ENCODE assay signal across 1 cellular context in the genomic region with DNA sequence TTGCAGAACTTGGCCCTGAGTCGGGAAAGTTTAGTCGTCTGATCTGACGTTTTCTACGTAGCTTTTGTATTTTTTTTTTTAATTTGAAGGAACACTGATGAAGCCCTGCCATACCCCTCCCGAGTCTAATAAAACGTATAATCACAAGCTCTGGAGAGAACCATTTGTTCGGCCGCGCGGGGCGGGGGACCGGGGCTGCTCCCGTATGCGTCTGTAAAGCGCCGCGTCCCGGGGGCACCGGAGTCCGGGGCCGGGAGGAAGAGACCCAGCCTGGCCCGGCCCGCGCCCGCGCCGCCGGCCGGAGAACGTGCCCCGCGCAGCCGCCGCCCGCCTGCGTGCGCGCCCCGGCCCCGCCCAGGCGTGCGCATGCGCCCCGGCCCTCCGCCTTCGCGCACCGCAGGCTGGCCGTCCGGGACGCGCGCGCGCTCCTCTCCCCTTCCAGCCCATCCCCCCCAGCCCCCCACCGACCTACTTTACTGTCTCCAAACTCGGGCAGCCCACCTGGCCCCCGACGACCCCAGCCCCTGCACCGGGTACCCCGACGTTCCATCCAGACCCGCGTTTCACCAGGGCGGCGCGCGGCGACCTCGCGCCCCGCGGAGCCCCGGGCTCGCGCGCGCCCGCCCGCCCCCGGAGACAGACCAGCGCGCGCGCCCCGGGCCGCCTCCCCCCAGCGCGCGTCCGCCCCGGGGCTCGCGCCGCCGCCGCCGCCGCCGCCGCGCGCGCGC.
TF ChIP-seq lines count a peak whose summit lies in the region.

No MANE protein-coding gene starts in this region.

TF ChIP-seq in HepG2, 621 proteins besides CTCF, POLR2A, EP300 and RAD21 (continued from another document):
- TF ChIP-seq, protein P1, sequence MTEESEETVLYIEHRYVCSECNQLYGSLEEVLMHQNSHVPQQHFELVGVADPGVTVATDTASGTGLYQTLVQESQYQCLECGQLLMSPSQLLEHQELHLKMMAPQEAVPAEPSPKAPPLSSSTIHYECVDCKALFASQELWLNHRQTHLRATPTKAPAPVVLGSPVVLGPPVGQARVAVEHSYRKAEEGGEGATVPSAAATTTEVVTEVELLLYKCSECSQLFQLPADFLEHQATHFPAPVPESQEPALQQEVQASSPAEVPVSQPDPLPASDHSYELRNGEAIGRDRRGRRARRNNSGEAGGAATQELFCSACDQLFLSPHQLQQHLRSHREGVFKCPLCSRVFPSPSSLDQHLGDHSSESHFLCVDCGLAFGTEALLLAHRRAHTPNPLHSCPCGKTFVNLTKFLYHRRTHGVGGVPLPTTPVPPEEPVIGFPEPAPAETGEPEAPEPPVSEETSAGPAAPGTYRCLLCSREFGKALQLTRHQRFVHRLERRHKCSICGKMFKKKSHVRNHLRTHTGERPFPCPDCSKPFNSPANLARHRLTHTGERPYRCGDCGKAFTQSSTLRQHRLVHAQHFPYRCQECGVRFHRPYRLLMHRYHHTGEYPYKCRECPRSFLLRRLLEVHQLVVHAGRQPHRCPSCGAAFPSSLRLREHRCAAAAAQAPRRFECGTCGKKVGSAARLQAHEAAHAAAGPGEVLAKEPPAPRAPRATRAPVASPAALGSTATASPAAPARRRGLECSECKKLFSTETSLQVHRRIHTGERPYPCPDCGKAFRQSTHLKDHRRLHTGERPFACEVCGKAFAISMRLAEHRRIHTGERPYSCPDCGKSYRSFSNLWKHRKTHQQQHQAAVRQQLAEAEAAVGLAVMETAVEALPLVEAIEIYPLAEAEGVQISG (CRISPR knock-in tag; IDR thresholded peaks at IDR 0.05), result 0 out of 2 replicates have a peak, but pooled peaks have one; percentile 18
- TF ChIP-seq, protein P2, sequence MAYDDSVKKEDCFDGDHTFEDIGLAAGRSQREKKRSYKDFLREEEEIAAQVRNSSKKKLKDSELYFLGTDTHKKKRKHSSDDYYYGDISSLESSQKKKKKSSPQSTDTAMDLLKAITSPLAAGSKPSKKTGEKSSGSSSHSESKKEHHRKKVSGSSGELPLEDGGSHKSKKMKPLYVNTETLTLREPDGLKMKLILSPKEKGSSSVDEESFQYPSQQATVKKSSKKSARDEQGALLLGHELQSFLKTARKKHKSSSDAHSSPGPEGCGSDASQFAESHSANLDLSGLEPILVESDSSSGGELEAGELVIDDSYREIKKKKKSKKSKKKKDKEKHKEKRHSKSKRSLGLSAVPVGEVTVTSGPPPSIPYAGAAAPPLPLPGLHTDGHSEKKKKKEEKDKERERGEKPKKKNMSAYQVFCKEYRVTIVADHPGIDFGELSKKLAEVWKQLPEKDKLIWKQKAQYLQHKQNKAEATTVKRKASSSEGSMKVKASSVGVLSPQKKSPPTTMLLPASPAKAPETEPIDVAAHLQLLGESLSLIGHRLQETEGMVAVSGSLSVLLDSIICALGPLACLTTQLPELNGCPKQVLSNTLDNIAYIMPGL (CRISPR knock-in tag; IDR thresholded peaks at IDR 0.05; ENCODE audit: borderline replicate concordance in 1 of 2, low read depth in 1 of 2), result peak in 1 of 2 experiments; percentile 19; a peak in 1 of 4 replicates
- TF ChIP-seq ZNF275 (CRISPR knock-in tag; IDR thresholded peaks at IDR 0.05; ENCODE audit: borderline replicate concordance), result 0 out of 2 replicates have a peak, but pooled peaks have one; percentile 43
- TF ChIP-seq SNAI1 (CRISPR knock-in tag; IDR thresholded peaks at IDR 0.05; ENCODE audit: borderline replicate concordance), result peak; percentile 55; the same call in 1 of the 2 replicates
- TF ChIP-seq ZC3H13 (CRISPR knock-in tag; IDR thresholded peaks at IDR 0.05), result peak; percentile 23; the same call in 1 of the 2 replicates
- TF ChIP-seq PITX1 (CRISPR knock-in tag; IDR thresholded peaks at IDR 0.05), result no peak
- TF ChIP-seq ASH2L (IDR thresholded peaks at IDR 0.05; ENCODE audit: insufficient read length, low read depth, low read length), result peak; percentile 48
- TF ChIP-seq, protein P3, sequence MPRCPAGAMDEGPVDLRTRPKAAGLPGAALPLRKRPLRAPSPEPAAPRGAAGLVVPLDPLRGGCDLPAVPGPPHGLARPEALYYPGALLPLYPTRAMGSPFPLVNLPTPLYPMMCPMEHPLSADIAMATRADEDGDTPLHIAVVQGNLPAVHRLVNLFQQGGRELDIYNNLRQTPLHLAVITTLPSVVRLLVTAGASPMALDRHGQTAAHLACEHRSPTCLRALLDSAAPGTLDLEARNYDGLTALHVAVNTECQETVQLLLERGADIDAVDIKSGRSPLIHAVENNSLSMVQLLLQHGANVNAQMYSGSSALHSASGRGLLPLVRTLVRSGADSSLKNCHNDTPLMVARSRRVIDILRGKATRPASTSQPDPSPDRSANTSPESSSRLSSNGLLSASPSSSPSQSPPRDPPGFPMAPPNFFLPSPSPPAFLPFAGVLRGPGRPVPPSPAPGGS (CRISPR knock-in tag; IDR thresholded peaks at IDR 0.05), result no peak
- peak; percentile 23; the same call in 1 of the 2 replicates for TF ChIP-seq NFKB2 (CRISPR knock-in tag; IDR thresholded peaks at IDR 0.05; ENCODE audit: borderline replicate concordance)
- TF ChIP-seq REXO4 (CRISPR knock-in tag; IDR thresholded peaks at IDR 0.05; ENCODE audit: borderline replicate concordance), result no peak
- peak; percentile 49; the same call in 1 of the 2 replicates for TF ChIP-seq MEIS2 (CRISPR knock-in tag; IDR thresholded peaks at IDR 0.05)
- TF ChIP-seq ZFX (CRISPR knock-in tag; IDR thresholded peaks at IDR 0.05; ENCODE audit: low read depth), result peak; percentile 4; the same call in 1 of the 2 replicates
- 0 out of 2 replicates have a peak, but pooled peaks have one; percentile 3 for TF ChIP-seq CBFB (CRISPR knock-in tag; IDR thresholded peaks at IDR 0.05)
- TF ChIP-seq KDM5B (CRISPR knock-in tag; IDR thresholded peaks at IDR 0.05; ENCODE audit: borderline replicate concordance), result peak; percentile 37; the same call in 1 of the 2 replicates
- TF ChIP-seq, protein P4, sequence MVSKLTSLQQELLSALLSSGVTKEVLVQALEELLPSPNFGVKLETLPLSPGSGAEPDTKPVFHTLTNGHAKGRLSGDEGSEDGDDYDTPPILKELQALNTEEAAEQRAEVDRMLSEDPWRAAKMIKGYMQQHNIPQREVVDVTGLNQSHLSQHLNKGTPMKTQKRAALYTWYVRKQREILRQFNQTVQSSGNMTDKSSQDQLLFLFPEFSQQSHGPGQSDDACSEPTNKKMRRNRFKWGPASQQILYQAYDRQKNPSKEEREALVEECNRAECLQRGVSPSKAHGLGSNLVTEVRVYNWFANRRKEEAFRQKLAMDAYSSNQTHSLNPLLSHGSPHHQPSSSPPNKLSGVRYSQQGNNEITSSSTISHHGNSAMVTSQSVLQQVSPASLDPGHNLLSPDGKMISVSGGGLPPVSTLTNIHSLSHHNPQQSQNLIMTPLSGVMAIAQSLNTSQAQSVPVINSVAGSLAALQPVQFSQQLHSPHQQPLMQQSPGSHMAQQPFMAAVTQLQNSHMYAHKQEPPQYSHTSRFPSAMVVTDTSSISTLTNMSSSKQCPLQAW (CRISPR knock-in tag; IDR thresholded peaks at IDR 0.05), result 0 out of 2 replicates have a peak, but pooled peaks have one; percentile 1
- peak; percentile 3 for TF ChIP-seq RBM22 (optimal IDR thresholded peaks at IDR 0.05; ENCODE audit: low read length)
- no peak for TF ChIP-seq ZNF703 (CRISPR knock-in tag; IDR thresholded peaks at IDR 0.05; ENCODE audit: borderline replicate concordance)
- peak; percentile 78 for TF ChIP-seq RBFOX2 (IDR thresholded peaks at IDR 0.05; ENCODE audit: low read depth, low read length)
- no peak for TF ChIP-seq HDAC1 (CRISPR knock-in tag; IDR thresholded peaks at IDR 0.05)
- 0 out of 2 replicates have a peak, but pooled peaks have one; percentile 56 for TF ChIP-seq ERF (CRISPR knock-in tag; IDR thresholded peaks at IDR 0.05)
- peak; percentile 31; the same call in 1 of the 2 replicates for TF ChIP-seq MED1 (CRISPR knock-in tag; IDR thresholded peaks at IDR 0.05)
- TF ChIP-seq NONO (IDR thresholded peaks at IDR 0.05), result no peak
- 0 out of 2 replicates have a peak, but pooled peaks have one; percentile 16 for TF ChIP-seq NONO (CRISPR knock-in tag; conservative IDR thresholded peaks at IDR 0.05)
- 0 out of 2 replicates have a peak, but pooled peaks have one; percentile 40 for TF ChIP-seq ZNF235 (CRISPR knock-in tag; IDR thresholded peaks at IDR 0.05; ENCODE audit: borderline replicate concordance)
- no peak for TF ChIP-seq U2AF1 (optimal IDR thresholded peaks at IDR 0.05; ENCODE audit: low read depth, low read length)
- TF ChIP-seq ARID4A (CRISPR knock-in tag; IDR thresholded peaks at IDR 0.05; ENCODE audit: borderline replicate concordance), result peak; percentile 37; the same call in 1 of the 2 replicates
- TF ChIP-seq CSRNP1 (CRISPR knock-in tag; IDR thresholded peaks at IDR 0.05), result 0 out of 2 replicates have a peak, but pooled peaks have one; percentile 13
- TF ChIP-seq SALL1 (CRISPR knock-in tag; IDR thresholded peaks at IDR 0.05), result peak; percentile 33; the same call in 1 of the 2 replicates
- TF ChIP-seq AGO1 (IDR thresholded peaks at IDR 0.05; ENCODE audit: low read depth, low read length, poor library complexity, severe bottlenecking), result peak; percentile 92
- peak; percentile 90 for TF ChIP-seq ZBTB14 (CRISPR knock-in tag; IDR thresholded peaks at IDR 0.05)
